In genomic region chr1:170853302-170853701, GRCh38 we compare ENCODE assay signal across 14 cellular contexts.
DNase-seq lines count a peak whose midpoint lies in the region; ATAC-seq and TF ChIP-seq lines count a peak whose summit lies in the region.
"Had no signal": no experiment of that assay in that cellular context is flagged by ENCODE, and none has a peak within 500 bp of the region (broad histone marks: within the 10 kb centered on the region; RNA-seq: fewer than 3 reads in every experiment).

No MANE protein-coding gene starts in this region.

- H3K27ac Mint-ChIP-seq in endothelial cell (ENCODE audit: unreplicated experiment), result no peak overlapping the region
- no peak overlapping the region for H3K27ac Mint-ChIP-seq in WTC11
- H3K27ac Mint-ChIP-seq: activated B cell treated with CpG ODN at 0.5 μM for 24 hours, neural progenitor cell had no signal

- H3K4me3 Mint-ChIP-seq in endothelial cell (ENCODE audit: unreplicated experiment), result no peak overlapping the region
- no peak overlapping the region for H3K4me3 Mint-ChIP-seq in WTC11
- H3K4me3 Mint-ChIP-seq: activated B cell treated with CpG ODN at 0.5 μM for 24 hours, neural progenitor cell had no signal

- no peaks in the 10 kb centered on the region for H3K4me1 Mint-ChIP-seq in endothelial cell (ENCODE audit: unreplicated experiment)
- H3K4me1 Mint-ChIP-seq in WTC11, result no peaks in the 10 kb centered on the region
- H3K4me1 Mint-ChIP-seq: activated B cell treated with CpG ODN at 0.5 μM for 24 hours had no signal

- TF ChIP-seq CTCF in endothelial cell (IDR thresholded peaks at IDR 0.05; ENCODE audit: unreplicated experiment) (no peak), WTC11 (IDR thresholded peaks at IDR 0.05) (no peak)

- H3K9me3 Mint-ChIP-seq in endothelial cell (ENCODE audit: unreplicated experiment) (no peaks in the 10 kb centered on the region), WTC11 (no peaks in the 10 kb centered on the region)
- H3K9me3 Mint-ChIP-seq: activated B cell treated with CpG ODN at 0.5 μM for 24 hours, neural progenitor cell had no signal

- H3K36me3 Mint-ChIP-seq in endothelial cell (ENCODE audit: low read depth, unreplicated experiment) (no peaks in the 10 kb centered on the region), WTC11 (no peaks in the 10 kb centered on the region)
- H3K36me3 Mint-ChIP-seq: neural progenitor cell had no signal

- H3K27me3 Mint-ChIP-seq in endothelial cell (ENCODE audit: unreplicated experiment) (no peaks in the 10 kb centered on the region), WTC11 (ENCODE audit: low read depth) (no peaks in the 10 kb centered on the region)

- DNase-seq in middle frontal gyrus (ENCODE audit: extremely low spot score, low spot score) (no peak), endothelial cell (ENCODE audit: low spot score) (no peak), WTC11 (ENCODE audit: low spot score) (no peak), activated gamma-delta T cell treated with Interleukin-2 at 50 U/mL for 16 hours (no peak)
- DNase-seq: activated B cell treated with CpG ODN at 0.5 μM for 24 hours; caudate nucleus; NCI-H510A treated with DMSO at 0.1 percent for 48 hours; right lobe of liver; stimulated activated CD4-positive, alpha-beta T cell treated with anti-CD3 and anti-CD28 coated beads, Interleukin-2, amount 100 ng/mL, for 48 hours had no signal

- peak; percentile 77 for ATAC-seq in GM18519 (IDR thresholded peaks at IDR 0.05; ENCODE audit: low FRiP score, unreplicated experiment)
- peak; percentile 92 for ATAC-seq in GM21381 (IDR thresholded peaks at IDR 0.05; ENCODE audit: unreplicated experiment)
- ATAC-seq in HG02884 (IDR thresholded peaks at IDR 0.05; ENCODE audit: unreplicated experiment), result peak; percentile 91
- peak; percentile 93 for ATAC-seq in HG03520 (IDR thresholded peaks at IDR 0.05; ENCODE audit: unreplicated experiment)
- no peak for ATAC-seq in WTC11
- ATAC-seq: right lobe of liver had no signal

- CTCF ChIA-PET in WTC11 (lab: Charles Lee), result no interaction called here

- POLR2A ChIA-PET in WTC11 (lab: Charles Lee), result no interaction called here

TF ChIP-seq in WTC11, 78 proteins besides CTCF, POLR2A, EP300 and RAD21:
- no peak for TF ChIP-seq TCF7 (CRISPR knock-in tag; IDR thresholded peaks at IDR 0.05; ENCODE audit: low read depth)
- TF ChIP-seq ZNF232 (CRISPR knock-in tag; IDR thresholded peaks at IDR 0.05), result no peak
- TF ChIP-seq SMAD3 (CRISPR knock-in tag; IDR thresholded peaks at IDR 0.05; ENCODE audit: borderline replicate concordance), result no peak
- TF ChIP-seq RORB (CRISPR knock-in tag; IDR thresholded peaks at IDR 0.05), result no peak
- TF ChIP-seq SP1 (CRISPR knock-in tag; conservative IDR thresholded peaks at IDR 0.05), result no peak
